8 cellular contexts compared by ENCODE assay signal in the genomic region with DNA sequence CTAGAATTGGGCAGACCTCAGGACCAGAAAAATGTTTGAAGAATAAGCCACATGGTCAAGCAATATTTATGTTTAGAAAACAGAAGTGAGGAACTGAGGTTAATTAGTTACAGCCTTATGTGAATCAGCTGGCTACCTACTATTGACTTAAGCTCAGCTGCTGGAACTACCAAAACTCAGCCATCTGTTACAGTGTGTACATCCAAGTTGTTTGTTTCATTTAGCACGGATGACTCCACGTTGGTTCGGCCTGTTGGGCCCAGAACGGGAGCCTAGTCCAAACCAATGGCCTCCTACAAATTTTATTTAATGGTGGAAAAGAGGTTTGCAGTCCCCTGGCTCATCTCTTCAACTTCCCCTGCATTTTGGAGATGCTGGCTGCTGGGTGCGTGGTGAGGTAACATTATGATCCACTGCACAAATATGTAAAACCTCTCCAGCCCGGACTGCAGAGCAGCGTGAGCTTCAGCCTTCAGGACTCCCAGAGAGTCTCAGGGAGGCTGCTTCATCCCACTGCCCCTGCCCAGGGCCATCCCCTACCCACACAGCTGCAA.
DNase-seq lines count a peak whose midpoint lies in the region; ATAC-seq lines count a peak whose summit lies in the region.

No MANE protein-coding gene starts in this region.

- H3K4me1 ChIP-seq in right cardiac atrium (ENCODE audit: control insufficient read depth, insufficient read depth, low read length) = peaks cover 6% of the 10 kb centered on the region

- WGBS in right cardiac atrium = 66% methylated on average over 7 of the region's 7 CpGs

- no peak overlapping the region for H3K4me3 ChIP-seq in right cardiac atrium (ENCODE audit: low read length)

- DNase-seq in RKO (ENCODE audit: low spot score) (peak; percentile 47), right cardiac atrium (no peak), cerebellum (ENCODE audit: low spot score) (no peak), T-helper 1 cell (no peak), HuH-7 (ENCODE audit: low spot score) (no peak)

- H3K9me3 ChIP-seq in right cardiac atrium (ENCODE audit: control insufficient read depth, low read length) = no peaks in the 10 kb centered on the region

- H3K27ac ChIP-seq in right cardiac atrium (ENCODE audit: low read length) = no peak overlapping the region

- ATAC-seq in GM18909 (IDR thresholded peaks at IDR 0.05; ENCODE audit: poor library complexity, unreplicated experiment) (peak; percentile 82), HG03025 (IDR thresholded peaks at IDR 0.05; ENCODE audit: low FRiP score, unreplicated experiment) (peak; percentile 49), right cardiac atrium (peak; percentile 59 to 66), GM19455 (IDR thresholded peaks at IDR 0.05; ENCODE audit: unreplicated experiment) (no peak)

- intact Hi-C loops in right cardiac atrium (cut with DNase I) = loop anchor here in 1 of 4 donors (10.0 kb wide), 1 partner anchor 384 kb away; no protein-coding TSS in a partner anchor

- H3K27me3 ChIP-seq in right cardiac atrium (ENCODE audit: control insufficient read depth, insufficient read depth) = no peaks in the 10 kb centered on the region
